Comparison of ENCODE assay signal across 8 cellular contexts in the genomic region with DNA sequence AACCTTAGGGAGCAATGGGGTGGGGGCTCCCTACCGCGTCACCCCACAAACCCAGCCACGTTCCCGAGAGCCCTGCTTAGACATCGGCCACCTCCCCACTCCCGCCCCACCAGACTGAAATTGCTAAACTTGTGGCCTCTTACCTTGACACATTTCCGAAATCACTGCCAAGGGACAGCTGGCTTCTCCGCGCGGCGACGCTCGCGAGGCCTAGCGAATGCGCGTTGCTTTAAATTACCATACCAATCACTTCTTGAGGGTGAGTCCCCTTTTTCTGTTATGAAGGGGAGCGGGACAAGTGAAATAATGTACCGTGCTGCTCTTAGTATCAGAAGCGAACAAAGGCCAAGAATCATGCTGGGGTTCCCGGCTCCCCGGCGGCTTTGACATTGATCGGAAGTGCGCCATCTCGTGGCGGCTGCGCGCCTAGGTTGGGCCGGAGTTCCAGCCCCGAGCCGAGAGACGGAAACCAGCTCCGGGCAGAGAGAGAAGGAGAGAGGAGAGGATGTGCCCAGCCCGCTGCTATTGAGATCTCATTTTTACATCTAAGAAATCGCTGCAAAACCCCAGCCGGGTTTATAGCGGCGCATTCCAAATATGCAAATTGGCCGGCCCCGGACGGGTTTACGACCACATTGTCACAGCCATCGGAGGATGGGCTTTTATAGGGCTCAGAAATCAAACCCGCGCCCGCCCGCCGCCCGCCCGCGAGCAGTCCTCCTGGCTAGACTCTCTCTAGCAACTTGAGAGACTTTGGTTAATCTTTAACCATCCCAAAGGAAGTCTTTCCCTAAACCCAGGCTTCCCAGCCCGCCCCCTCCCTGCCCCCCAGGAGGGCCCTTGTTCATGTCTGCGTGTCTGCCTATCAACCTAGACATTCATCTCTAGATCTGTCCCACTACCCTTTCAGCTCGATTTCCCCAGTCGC. TPM values are rescaled to one million over a fixed set of nuclear protein-coding genes. Genes with fewer than 3 reads are reported as not detected.
A peak's percentile ranks its signal among the peaks of the same experiment; 100 is the strongest.
DNase-seq lines count a peak whose midpoint lies in the region; ATAC-seq and TF ChIP-seq lines count a peak whose summit lies in the region.

No MANE protein-coding gene starts in this region.

- WGBS in neuronal stem cell (ENCODE audit: extremely low coverage in 2 of 2, insufficient read length in 2 of 2, insufficient replicate concordance in 1 of 2), 2 donors: no CpG with 5 or more reads among the region's 56 CpGs

- TF ChIP-seq POLR2A in uterus (IDR thresholded peaks at IDR 0.05): peak in 1 of 2 donors; percentile 52

- DNase-seq in NCI-H510A (lab: John Stamatoyannopoulos, UW) (peak; percentile 49), activated T-helper 1 cell treated with Interleukin-2 at 50 U/mL for 16 hours (ENCODE audit: low read depth) (peak; percentile 46), fibroblast of pulmonary artery (ENCODE audit: low read depth) (peak; percentile 43), neuronal stem cell (ENCODE audit: low spot score) (no peak), uterus (peak; percentile 86 to 90)

- H3K9me3 ChIP-seq in neuronal stem cell (replicated peaks in 1 of 2; ENCODE audit: control insufficient read depth in 2 of 2, insufficient read depth in 1 of 2, low read depth in 1 of 2, low read length in 2 of 2) (peaks cover 2 to 10% of the 10 kb centered on the region in 2 donors), uterus (no peaks in the 10 kb centered on the region)

- no peak overlapping the region for H3K18ac ChIP-seq in neuronal stem cell (ENCODE audit: low read length)

- no peak for ATAC-seq in HG03108 (IDR thresholded peaks at IDR 0.05; ENCODE audit: unreplicated experiment)
- no peak for ATAC-seq in HG03354 (IDR thresholded peaks at IDR 0.05; ENCODE audit: poor library complexity, severe bottlenecking, unreplicated experiment)

- peak overlapping the region; percentile 83 for H3K23ac ChIP-seq in neuronal stem cell (ENCODE audit: low read depth, low read length, poor library complexity)

- H3K4me3 ChIP-seq in GM12875 (ENCODE audit: low read depth, low read length) (no peak overlapping the region), fibroblast of pulmonary artery (replicated peaks; ENCODE audit: low read depth, low read length) (no peak overlapping the region), neuronal stem cell (ENCODE audit: low read length in 2 of 2) (no peak overlapping the region), uterus (peak overlapping the region; percentile 58 to 66)

- no peak overlapping the region for H3K9ac ChIP-seq in neuronal stem cell (ENCODE audit: low read depth, low read length, poor library complexity)

- no peak overlapping the region for H2BK12ac ChIP-seq in neuronal stem cell (ENCODE audit: low read length)

- intact Hi-C loops in uterus (cut with DNase I; ENCODE audit: low total_unique reads): loop anchor here (5.0 kb wide), 1 partner anchor 1322 kb away; no protein-coding TSS in a partner anchor

- peaks cover 58 to 99% (median 96%) of the 10 kb centered on the region in 3 experiments for H3K27me3 ChIP-seq in neuronal stem cell (ENCODE audit: control insufficient read depth in 3 of 3, insufficient read depth in 3 of 3, low read depth in 1 of 3, low read length in 3 of 3)
- no peaks in the 10 kb centered on the region for H3K27me3 ChIP-seq in uterus

- H4K91ac ChIP-seq in neuronal stem cell (ENCODE audit: low read depth, low read length, poor library complexity): no peak overlapping the region

- H3K4ac ChIP-seq in neuronal stem cell (ENCODE audit: low read length): no peak overlapping the region

- no peak overlapping the region for H3K4me2 ChIP-seq in neuronal stem cell (ENCODE audit: insufficient read depth, low read length, poor library complexity, severe bottlenecking)

- H4K8ac ChIP-seq in neuronal stem cell (ENCODE audit: low read depth, low read length): no peak overlapping the region

- H3K27ac ChIP-seq in neuronal stem cell (replicated peaks; ENCODE audit: low read length) (no peak overlapping the region), uterus (peak overlapping the region; percentile 94 to 96)

- H2BK5ac ChIP-seq in neuronal stem cell (ENCODE audit: low read length): no peak overlapping the region

- TF ChIP-seq CTCF in GM12875 (IDR thresholded peaks at IDR 0.05; ENCODE audit: borderline replicate concordance, insufficient read depth, low read depth, low read length): peak; percentile 75
- peak; percentile 64 for TF ChIP-seq CTCF in fibroblast of pulmonary artery (IDR thresholded peaks at IDR 0.05; ENCODE audit: low read length, missing control alignments)
- peak; percentile 68 to 94 (median 84) for TF ChIP-seq CTCF in uterus (IDR thresholded peaks at IDR 0.05)

- H2BK120ac ChIP-seq in neuronal stem cell (ENCODE audit: low read depth, low read length): no peak overlapping the region

- H3K36me3 ChIP-seq in neuronal stem cell (replicated peaks in 1 of 2; ENCODE audit: control insufficient read depth in 2 of 2, insufficient read depth in 2 of 2, low read length in 2 of 2) (no peaks in the 10 kb centered on the region), uterus (no peaks in the 10 kb centered on the region)

- H3K4me1 ChIP-seq in neuronal stem cell (ENCODE audit: control insufficient read depth in 2 of 2, insufficient read depth in 1 of 2, low read depth in 1 of 2, low read length in 2 of 2) (peaks cover 0 to 3% of the 10 kb centered on the region in 2 donors), uterus (no peaks in the 10 kb centered on the region)

- H3K14ac ChIP-seq in neuronal stem cell (ENCODE audit: low read length): no peak overlapping the region

- H2AK5ac ChIP-seq in neuronal stem cell (ENCODE audit: low read depth, low read length): no peak overlapping the region

- H3K79me1 ChIP-seq in neuronal stem cell (ENCODE audit: low read depth, low read length): no peaks in the 10 kb centered on the region

- H2AFZ ChIP-seq in neuronal stem cell (ENCODE audit: low read length): peak overlapping the region; percentile 66

- no peak overlapping the region for H2BK15ac ChIP-seq in neuronal stem cell (ENCODE audit: low read length)

RNA-seq across cellular contexts. Expression of a gene that starts 5.3 kb away (rescaled TPM):
- polyA plus RNA-seq in neuronal stem cell (2013, experiment 1 of 2): not detected
- polyA plus RNA-seq in neuronal stem cell (2013, experiment 2 of 2): not detected
- total RNA-seq in uterus: 10 to 100 TPM; 32.4 to 82.0 (median 57.8) TPM

RNA-seq across cellular contexts. Expression of a gene that starts 5.6 kb away (rescaled TPM):
- polyA plus RNA-seq in neuronal stem cell (2013, experiment 1 of 2): not detected
- polyA plus RNA-seq in neuronal stem cell (2013, experiment 2 of 2): not detected
- total RNA-seq in uterus: 100 to 1,000 TPM in 1 of 4 donors, 10 to 100 TPM in 3; 50.0 to 114 (median 69.0) TPM

RNA-seq across cellular contexts. Expression of a gene that starts 14.4 kb away (rescaled TPM):
- not detected for polyA plus RNA-seq in neuronal stem cell (2013, experiment 1 of 2)
- polyA plus RNA-seq in neuronal stem cell (2013, experiment 2 of 2): not detected
- total RNA-seq in uterus: 10 to 100 TPM in 3 of 4 donors, 1 to 10 TPM in 1; 2.3 to 26.4 (median 22.4) TPM

RNA-seq across cellular contexts. Expression of a gene that starts 20.1 kb away (rescaled TPM):
- not detected for polyA plus RNA-seq in neuronal stem cell (2013, experiment 1 of 2)
- not detected for polyA plus RNA-seq in neuronal stem cell (2013, experiment 2 of 2)
- total RNA-seq in uterus: 10 to 100 TPM in 1 of 4 donors, 1 to 10 TPM in 1, under 1 TPM in 2; 0.40 to 27.5 (median 1.1) TPM

RNA-seq across cellular contexts. Expression of a gene that starts 23.3 kb away (rescaled TPM):
- polyA plus RNA-seq in neuronal stem cell (2013, experiment 1 of 2): not detected
- polyA plus RNA-seq in neuronal stem cell (2013, experiment 2 of 2): not detected
- total RNA-seq in uterus: 1 to 10 TPM in 3 of 4 donors, under 1 TPM in 1; 0.26 to 9.1 (median 5.2) TPM

Comparison
In these comparisons a context has a peak if more than half of its experiments do, and no peak if none do; other contexts are left out.
1. H3K4me3 ChIP-seq: peak in uterus (2 of 2); none in GM12875 (single experiment), fibroblast of pulmonary artery (single experiment) and neuronal stem cell (0 of 2).
2. Peak in every context shown above with its lines, with median percentiles within 50 percentile points of each other: CTCF ChIP-seq.